Comparison of ENCODE assay signal across 8 cellular contexts in genomic region chr11:19905280-19905853, GRCh38.
DNase-seq lines count a peak whose midpoint lies in the region; ATAC-seq and TF ChIP-seq lines count a peak whose summit lies in the region.

No MANE protein-coding gene starts in this region.

- intact Hi-C loops in Right ventricle myocardium superior (cut with DNase I) = loop anchor here (10.0 kb wide), 2 partner anchors 111 to 161 kb away; no protein-coding TSS in a partner anchor
- intact Hi-C loops in cardiac septum (cut with DNase I) = no loop called here

- H3K27me3 Mint-ChIP-seq in endodermal cell (ENCODE audit: insufficient read depth) (no peaks in the 10 kb centered on the region), nephron (ENCODE audit: low read depth) (no peaks in the 10 kb centered on the region)

- H3K9ac ChIP-seq in endodermal cell (ENCODE audit: extremely low read depth, low read length, poor library complexity, severe bottlenecking) = no peak overlapping the region

- H3K27ac ChIP-seq in endodermal cell (ENCODE audit: low read depth, low read length) = no peak overlapping the region

- H3K9me3 ChIP-seq in endodermal cell (ENCODE audit: control insufficient read depth, low read length) = no peaks in the 10 kb centered on the region

- H3K36me3 Mint-ChIP-seq in endodermal cell (ENCODE audit: low read depth) (no peaks in the 10 kb centered on the region), nephron (ENCODE audit: low read depth) (no peaks in the 10 kb centered on the region)

- WGBS in endodermal cell (ENCODE audit: insufficient coverage in 1 of 2, insufficient read length in 1 of 2), 2 experiments = 41 to 47% methylated on average over 2 of the region's 2 CpGs

- H3K4me1 ChIP-seq in endodermal cell (ENCODE audit: control insufficient read depth, insufficient read depth, low read length) = no peaks in the 10 kb centered on the region

- H3K27ac Mint-ChIP-seq in endodermal cell = no peak overlapping the region
- H3K27ac Mint-ChIP-seq in nephron = peak overlapping the region in 1 of 3 experiments; percentile 2

- no peaks in the 10 kb centered on the region for H3K9me3 Mint-ChIP-seq in endodermal cell
- H3K9me3 Mint-ChIP-seq in nephron = no peaks in the 10 kb centered on the region

- no peaks in the 10 kb centered on the region for H3K4me1 Mint-ChIP-seq in endodermal cell
- peaks cover 46% of the 10 kb centered on the region for H3K4me1 Mint-ChIP-seq in nephron

- ATAC-seq in Right ventricle myocardium superior (ENCODE audit: poor library complexity) (peak; percentile 47), GM18873 (IDR thresholded peaks at IDR 0.05; ENCODE audit: low FRiP score, unreplicated experiment) (no peak)

- TF ChIP-seq CTCF in endodermal cell (conservative IDR thresholded peaks at IDR 0.05) (peak; percentile 83), nephron (IDR thresholded peaks at IDR 0.05; ENCODE audit: unreplicated experiment in 3 of 3) (peak; percentile 57 to 73 (median 65))

- H3K4me3 ChIP-seq in endodermal cell (ENCODE audit: low read length) = no peak overlapping the region

- H3K27me3 ChIP-seq in endodermal cell (ENCODE audit: control insufficient read depth, insufficient read depth, low read length, poor library complexity, severe bottlenecking) = no peaks in the 10 kb centered on the region

- H3K36me3 ChIP-seq in endodermal cell (ENCODE audit: control insufficient read depth, insufficient read depth, low read length) = no peaks in the 10 kb centered on the region

- no peak for DNase-seq in Right ventricle myocardium superior
- no peak for DNase-seq in cardiac septum (ENCODE audit: low spot score)
- DNase-seq in NCI-H69 (lab: John Stamatoyannopoulos, UW) = peak; percentile 72
- DNase-seq in endodermal cell = no peak
- no peak for DNase-seq in islet precursor cell
- no peak for DNase-seq in activated CD4-positive, alpha-beta T cell treated with anti-CD3 and anti-CD28 coated beads, Interleukin-2, amount 50 U/mL, for 1 hour

- H3K4me3 Mint-ChIP-seq in endodermal cell (no peak overlapping the region), nephron (no peak overlapping the region)
